In the genomic region with DNA sequence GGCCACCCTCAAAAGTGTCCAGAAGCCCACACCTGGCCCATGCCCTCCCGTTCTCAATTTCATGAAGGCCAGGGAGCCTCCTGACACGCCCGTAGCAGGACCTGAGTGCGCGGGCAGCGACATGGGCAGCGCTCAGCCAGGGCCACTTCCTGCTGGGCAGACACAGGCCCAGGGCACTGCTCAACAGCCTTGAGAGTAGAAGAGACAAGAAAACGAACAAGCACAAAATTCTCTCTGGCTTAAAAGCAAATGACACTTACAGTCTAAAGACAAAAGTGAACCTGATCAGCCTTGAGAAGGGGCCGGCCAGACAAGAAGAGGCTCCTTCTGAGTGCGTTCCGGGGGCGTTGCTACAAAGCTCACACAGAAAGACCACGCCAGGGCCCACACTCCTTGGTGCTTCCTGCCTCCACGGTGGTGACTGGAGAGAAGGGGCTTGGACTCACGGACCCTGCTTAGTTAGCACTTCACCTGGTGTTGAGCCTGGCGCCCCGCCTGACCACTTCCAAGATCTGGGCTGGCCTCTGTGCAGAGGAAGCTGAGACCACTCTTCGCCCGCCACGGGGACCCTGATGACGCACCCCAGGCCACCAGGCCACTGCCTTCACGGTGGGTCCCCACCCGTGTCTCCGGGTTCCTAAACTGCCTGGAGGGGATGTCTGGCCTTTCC, we compare ENCODE assay signal across 8 cellular contexts. TPM values are rescaled to one million over a fixed set of nuclear protein-coding genes. Genes with fewer than 3 reads are reported as not detected.
DNase-seq lines count a peak whose midpoint lies in the region; ATAC-seq, FAIRE-seq and TF ChIP-seq lines count a peak whose summit lies in the region.

No MANE protein-coding gene starts in this region.

- H3K9me3 ChIP-seq in SK-N-SH (no peaks in the 10 kb centered on the region), keratinocyte (ENCODE audit: control insufficient read depth, low read depth, low read length) (no peaks in the 10 kb centered on the region), subcutaneous abdominal adipose tissue (ENCODE audit: control insufficient read depth in 5 of 5, low read length in 5 of 5) (no peaks in the 10 kb centered on the region)

- WGBS in SK-N-SH (ENCODE audit: low lambda C conversion rate), result 80% methylated on average over 15 of the region's 24 CpGs

- peak overlapping the region; percentile 82 for H3K4me3 Mint-ChIP-seq in activated naive CD8-positive, alpha-beta T cell treated with anti-CD3 and anti-CD28 coated beads, Interleukin-2, amount 10 ng/mL, durations not matched to agents 7 days and 5 days

- no peaks in the 10 kb centered on the region for H3K9me2 ChIP-seq in SK-N-SH

- no peak for FAIRE-seq in keratinocyte (lab: Jason Lieb, UNC)

- no peaks in the 10 kb centered on the region for H3K27me3 Mint-ChIP-seq in activated naive CD8-positive, alpha-beta T cell treated with anti-CD3 and anti-CD28 coated beads, Interleukin-2, amount 10 ng/mL, durations not matched to agents 7 days and 5 days

- H3K36me3 ChIP-seq in SK-N-SH (replicated peaks in 1 of 2; ENCODE audit: control insufficient read depth in 1 of 2, insufficient read depth in 2 of 2, low read length in 1 of 2) (no peaks in the 10 kb centered on the region), keratinocyte (ENCODE audit: control insufficient read depth in 2 of 2, extremely low read depth in 1 of 2, insufficient read depth in 2 of 2, low read length in 2 of 2) (no peaks in the 10 kb centered on the region), subcutaneous abdominal adipose tissue (ENCODE audit: control insufficient read depth in 5 of 5, insufficient read depth in 5 of 5, low read length in 5 of 5) (peaks cover 0 to 3% (median 0%) of the 10 kb centered on the region in 5 donors)

- no peaks in the 10 kb centered on the region for H3K36me3 Mint-ChIP-seq in activated naive CD8-positive, alpha-beta T cell treated with anti-CD3 and anti-CD28 coated beads, Interleukin-2, amount 10 ng/mL, durations not matched to agents 7 days and 5 days

- H2AFZ ChIP-seq in SK-N-SH (ENCODE audit: low read depth), result no peak overlapping the region
- peak overlapping the region; percentile 5 for H2AFZ ChIP-seq in keratinocyte (ENCODE audit: control insufficient read depth, low read length)

- H3K27ac ChIP-seq in SK-N-SH (ENCODE audit: low read depth in 2 of 2, low read length in 1 of 2) (no peak overlapping the region), keratinocyte (ENCODE audit: control insufficient read depth, insufficient read depth, low read length) (no peak overlapping the region), subcutaneous abdominal adipose tissue (ENCODE audit: low read depth, low read length) (peak overlapping the region; percentile 89)

- no peaks in the 10 kb centered on the region for H3K27me3 ChIP-seq in SK-N-SH (ENCODE audit: insufficient read depth)
- peaks cover 20% of the 10 kb centered on the region for H3K27me3 ChIP-seq in keratinocyte (ENCODE audit: control insufficient read depth, extremely low read depth, insufficient read depth, low read length)
- H3K27me3 ChIP-seq in subcutaneous abdominal adipose tissue (ENCODE audit: control insufficient read depth in 5 of 5, insufficient read depth in 4 of 5, low read length in 5 of 5), result peaks cover 0 to 3% (median 0%) of the 10 kb centered on the region in 5 donors

- H3K9ac ChIP-seq in SK-N-SH (no peak overlapping the region), keratinocyte (ENCODE audit: control insufficient read depth, extremely low read depth, insufficient read depth, low read length) (peak overlapping the region; percentile 72), subcutaneous abdominal adipose tissue (ENCODE audit: low read length in 5 of 5) (peak overlapping the region; percentile 73 to 89 (median 82))

- H4K20me1 ChIP-seq in SK-N-SH (ENCODE audit: insufficient read depth) (no peaks in the 10 kb centered on the region), keratinocyte (ENCODE audit: control insufficient read depth, extremely low read depth, insufficient read depth, low read length) (no peaks in the 10 kb centered on the region)

- TF ChIP-seq EP300 in SK-N-SH (IDR thresholded peaks at IDR 0.05; ENCODE audit: borderline replicate concordance in 1 of 2, low read depth in 1 of 2, low read length in 1 of 2), result no peak

- CTCF ChIA-PET in SK-N-SH (lab: Yijun Ruan, JAX), result interaction anchor here (0.9 kb wide), 2 partner anchors 30 to 64 kb away, joined by 3 read pairs; no protein-coding TSS in a partner anchor

- POLR2A ChIA-PET in SK-N-SH (lab: Yijun Ruan, JAX), result no interaction called here
- POLR2A ChIA-PET in activated naive CD8-positive, alpha-beta T cell treated with anti-CD3 and anti-CD28 coated beads, Interleukin-2, amount 10 ng/mL, durations not matched to agents 7 days and 5 days (lab: Charles Lee), result no interaction called here

- dilution Hi-C loops in keratinocyte (cut with MboI; ENCODE audit: extremely low pct_ligation_motif_present, low sequenced_read_pairs), result no loop called here

- peaks cover 33% of the 10 kb centered on the region for H3K4me1 Mint-ChIP-seq in activated naive CD8-positive, alpha-beta T cell treated with anti-CD3 and anti-CD28 coated beads, Interleukin-2, amount 10 ng/mL, durations not matched to agents 7 days and 5 days

- H3K9me3 Mint-ChIP-seq in activated naive CD8-positive, alpha-beta T cell treated with anti-CD3 and anti-CD28 coated beads, Interleukin-2, amount 10 ng/mL, durations not matched to agents 7 days and 5 days, result no peaks in the 10 kb centered on the region

- H3K4me2 ChIP-seq in SK-N-SH, result peak overlapping the region; percentile 73
- peak overlapping the region; percentile 64 for H3K4me2 ChIP-seq in keratinocyte (ENCODE audit: control insufficient read depth, extremely low read depth, insufficient read depth, low read depth, low read length)

- ATAC-seq in SK-N-SH treated with all-trans-retinoic acid at 6 μM for 48 hours (no peak), HG03432 (IDR thresholded peaks at IDR 0.05; ENCODE audit: unreplicated experiment) (no peak), HG02884 (IDR thresholded peaks at IDR 0.05; ENCODE audit: unreplicated experiment) (no peak)
- no peak for ATAC-seq in activated naive CD8-positive, alpha-beta T cell treated with anti-CD3 and anti-CD28 coated beads, Interleukin-2, amount 10 ng/mL, durations not matched to agents 7 days and 5 days (ENCODE audit: low read depth)
- ATAC-seq in activated CD4-positive, CD25-positive, alpha-beta regulatory T cell treated with anti-CD3 and anti-CD28 coated beads, Interleukin-2, amount 50 U/mL, for 24 hours, result no peak

- no peak for TF ChIP-seq RAD21 in SK-N-SH (IDR thresholded peaks at IDR 0.05; ENCODE audit: low read length)

- peaks cover 0 to 2% of the 10 kb centered on the region in 2 experiments; a peak in 1 of 4 replicates for H3K4me1 ChIP-seq in SK-N-SH (ENCODE audit: control insufficient read depth in 1 of 2, insufficient read depth in 2 of 2, low read depth in 1 of 2, low read length in 1 of 2)
- no peaks in the 10 kb centered on the region for H3K4me1 ChIP-seq in keratinocyte (ENCODE audit: control insufficient read depth, extremely low read depth, insufficient read depth, low read length)
- peaks cover 4 to 57% (median 52%) of the 10 kb centered on the region in 5 donors for H3K4me1 ChIP-seq in subcutaneous abdominal adipose tissue (ENCODE audit: control insufficient read depth in 5 of 5, insufficient read depth in 5 of 5, low read length in 5 of 5)

- no peaks in the 10 kb centered on the region for H3K9me1 ChIP-seq in keratinocyte (ENCODE audit: control insufficient read depth, extremely low read depth, insufficient read depth, low read length)

- DNase-seq in SK-N-SH (no peak), keratinocyte (ENCODE audit: low read depth, low spot score) (no peak)
- DNase-seq in activated naive CD8-positive, alpha-beta T cell treated with anti-CD3 and anti-CD28 coated beads, Interleukin-2, amount 10 ng/mL, durations not matched to agents 7 days and 5 days, result no peak

- no peaks in the 10 kb centered on the region for H3K79me2 ChIP-seq in SK-N-SH (ENCODE audit: insufficient read depth)
- no peaks in the 10 kb centered on the region for H3K79me2 ChIP-seq in keratinocyte (ENCODE audit: control insufficient read depth, insufficient read depth, low read length)

- peak overlapping the region; percentile 80 for H3K27ac Mint-ChIP-seq in activated naive CD8-positive, alpha-beta T cell treated with anti-CD3 and anti-CD28 coated beads, Interleukin-2, amount 10 ng/mL, durations not matched to agents 7 days and 5 days

- TF ChIP-seq CTCF in SK-N-SH (IDR thresholded peaks at IDR 0.05) (no peak), keratinocyte (optimal IDR thresholded peaks at IDR 0.05 in 1 of 3, IDR thresholded peaks at IDR 0.05 in 1 of 3, conservative IDR thresholded peaks at IDR 0.05 in 1 of 3; ENCODE audit: extremely low read depth in 1 of 3, insufficient read depth in 2 of 3, low read length in 3 of 3) (no peak)

- H3K4me3 ChIP-seq in SK-N-SH (ENCODE audit: low read depth in 2 of 2, low read length in 1 of 2), result peak overlapping the region in 1 of 2 experiments; percentile 59; a peak in 2 of 4 replicates
- H3K4me3 ChIP-seq in keratinocyte (ENCODE audit: control insufficient read depth in 2 of 3, extremely low read depth in 1 of 3, insufficient read depth in 2 of 3, low read depth in 1 of 3, low read length in 3 of 3), result peak overlapping the region; percentile 59 to 69 (median 67)
- H3K4me3 ChIP-seq in subcutaneous abdominal adipose tissue (ENCODE audit: low read depth in 1 of 5, low read length in 5 of 5), result peak overlapping the region; percentile 60 to 77 (median 75)

- no peaks in the 10 kb centered on the region for H3F3A ChIP-seq in SK-N-SH (replicated peaks; ENCODE audit: insufficient read depth)

TF ChIP-seq in SK-N-SH, 30 proteins besides CTCF, POLR2A, EP300 and RAD21 (continues in another document):
- TF ChIP-seq RCOR1 (IDR thresholded peaks at IDR 0.05; ENCODE audit: low read length) (no peak), FOXJ3 (CRISPR knock-in tag; IDR thresholded peaks at IDR 0.05) (no peak)

TF ChIP-seq in SK-N-SH treated with all-trans-retinoic acid at 6 μM for 48 hours, 23 proteins besides CTCF, POLR2A, EP300 and RAD21 (continues in another document):
- TF ChIP-seq ISL1 (CRISPR knock-in tag; IDR thresholded peaks at IDR 0.05) (no peak), ARNTL (CRISPR knock-in tag; IDR thresholded peaks at IDR 0.05; ENCODE audit: borderline replicate concordance, low read depth) (no peak)

RNA-seq across cellular contexts. Expression of a gene that starts 1.5 kb away (rescaled TPM):
- polyA plus RNA-seq in SK-N-SH (2012; rRNA removed) (2.3 and 2.6 TPM in 2 replicates), keratinocyte (1.5 to 2.4 TPM (median 2.3 TPM) in 3 replicates)
- polyA plus RNA-seq in SK-N-SH (2012; cell fraction: cytosol; rRNA removed), result 0.97 and 1.5 TPM in 2 replicates
- 7.4 and 9.0 TPM in 2 replicates for polyA plus RNA-seq in SK-N-SH (2012; cell fraction: nucleus; rRNA removed)
- 10 to 100 TPM; 31.5 to 37.5 TPM for total RNA-seq in activated naive CD8-positive, alpha-beta T cell treated with anti-CD3 and anti-CD28 coated beads, Interleukin-2, amount 10 ng/mL, durations not matched to agents 7 days and 5 days
- 10.5 TPM for polyA plus RNA-seq in keratinocyte (2011; ENCODE audit: low read depth)
- polyA plus RNA-seq in keratinocyte (2011; cell fraction: cytosol; rRNA removed), result 1.0 and 2.4 TPM in 2 replicates
- polyA plus RNA-seq in keratinocyte (2011; cell fraction: nucleus; rRNA removed), result 10.4 and 14.6 TPM in 2 replicates
- polyA plus RNA-seq in keratinocyte (2012; ENCODE audit: low replicate concordance), result 5.6 and 8.6 TPM in 2 replicates
- polyA minus RNA-seq in keratinocyte, result 4.6 to 11.4 TPM (median 5.0 TPM) in 3 replicates
- 6.7 TPM for polyA minus RNA-seq in keratinocyte (2011; cell fraction: cytosol; rRNA and poly(A)+ RNA removed)
- 17.5 and 20.8 TPM in 2 replicates for polyA minus RNA-seq in keratinocyte (2011; cell fraction: nucleus; rRNA and poly(A)+ RNA removed)
